Comparison of ENCODE assay signal across 8 cellular contexts in genomic region chr6:125789576-125790402, GRCh38. TPM values are rescaled to one million over a fixed set of nuclear protein-coding genes. Genes with fewer than 3 reads are reported as not detected.
DNase-seq lines count a peak whose midpoint lies in the region; ATAC-seq and TF ChIP-seq lines count a peak whose summit lies in the region.

No MANE protein-coding gene starts in this region.

- intact Hi-C loops in testis (cut with DNase I; ENCODE audit: low total_unique reads): loop anchor here (5.0 kb wide), 1 partner anchor 168 kb away; the partner anchor contains the start of gene HINT3

- H3K27me3 Mint-ChIP-seq in activated CD8-positive, alpha-beta memory T cell treated with anti-CD3 and anti-CD28 coated beads, Interleukin-2, amount 10 ng/mL, durations not matched to agents 7 days and 5 days: no peaks in the 10 kb centered on the region

- no peak for TF ChIP-seq POLR2A in testis (IDR thresholded peaks at IDR 0.05)

- CTCF ChIA-PET in activated CD8-positive, alpha-beta memory T cell treated with anti-CD3 and anti-CD28 coated beads, Interleukin-2, amount 10 ng/mL, durations not matched to agents 7 days and 5 days (lab: Charles Lee): interaction anchor here (0.8 to 8.8 kb wide), 33 partner anchors 9 to 489 kb away, joined by 3 to 135 read pairs (median 6); partner anchors contain the start of genes HDDC2, HINT3 and TRMT11

- H3K9me3 ChIP-seq in testis: no peaks in the 10 kb centered on the region

- peaks cover 18% of the 10 kb centered on the region for H3K4me1 ChIP-seq in testis

- H3K27me3 ChIP-seq in testis: no peaks in the 10 kb centered on the region

- H3K4me3 ChIP-seq in epithelial cell of esophagus (ENCODE audit: low read length) (peak overlapping the region; percentile 79), testis (peak overlapping the region; percentile 74 to 95)

- H3K27ac Mint-ChIP-seq in activated CD8-positive, alpha-beta memory T cell treated with anti-CD3 and anti-CD28 coated beads, Interleukin-2, amount 10 ng/mL, durations not matched to agents 7 days and 5 days: peak overlapping the region; percentile 99

- DNase-seq in AML-193 (lab: John Stamatoyannopoulos, UW) (peak; percentile 48 to 56), NCI-H510A treated with DMSO at 0.1 percent for 48 hours (lab: John Stamatoyannopoulos, UW) (peak; percentile 55), epithelial cell of esophagus (ENCODE audit: low read depth) (peak; percentile 20), mucosa of gallbladder (ENCODE audit: low spot score) (peak; percentile 43), testis (peak; percentile 70)
- peak; percentile 71 for DNase-seq in activated CD8-positive, alpha-beta memory T cell treated with anti-CD3 and anti-CD28 coated beads, Interleukin-2, amount 10 ng/mL, durations not matched to agents 7 days and 5 days

- H3K36me3 ChIP-seq in testis (ENCODE audit: low read depth, missing control alignments): no peaks in the 10 kb centered on the region

- H3K4me3 Mint-ChIP-seq in activated CD8-positive, alpha-beta memory T cell treated with anti-CD3 and anti-CD28 coated beads, Interleukin-2, amount 10 ng/mL, durations not matched to agents 7 days and 5 days: peak overlapping the region; percentile 85

- no peaks in the 10 kb centered on the region for H3K9me3 Mint-ChIP-seq in activated CD8-positive, alpha-beta memory T cell treated with anti-CD3 and anti-CD28 coated beads, Interleukin-2, amount 10 ng/mL, durations not matched to agents 7 days and 5 days (ENCODE audit: low read depth)

- H3K36me3 Mint-ChIP-seq in activated CD8-positive, alpha-beta memory T cell treated with anti-CD3 and anti-CD28 coated beads, Interleukin-2, amount 10 ng/mL, durations not matched to agents 7 days and 5 days: peaks cover 13% of the 10 kb centered on the region

- ATAC-seq in GM19023 (IDR thresholded peaks at IDR 0.05; ENCODE audit: unreplicated experiment) (peak; percentile 24), HG03354 (IDR thresholded peaks at IDR 0.05; ENCODE audit: poor library complexity, severe bottlenecking, unreplicated experiment) (peak; percentile 40)
- peak; percentile 34 for ATAC-seq in activated CD8-positive, alpha-beta memory T cell treated with anti-CD3 and anti-CD28 coated beads, Interleukin-2, amount 10 ng/mL, durations not matched to agents 7 days and 5 days

- peak overlapping the region; percentile 97 to 98 for H3K27ac ChIP-seq in testis

- peaks cover 51% of the 10 kb centered on the region for H3K4me1 Mint-ChIP-seq in activated CD8-positive, alpha-beta memory T cell treated with anti-CD3 and anti-CD28 coated beads, Interleukin-2, amount 10 ng/mL, durations not matched to agents 7 days and 5 days

- 8 to 11% methylated on average over 14 to 21 of the region's 21 CpGs for WGBS in testis, 2 donors

- TF ChIP-seq CTCF in epithelial cell of esophagus (IDR thresholded peaks at IDR 0.05; ENCODE audit: insufficient read depth, low read depth, low read length, missing control alignments) (no peak), testis (IDR thresholded peaks at IDR 0.05) (no peak)

RNA-seq across cellular contexts. Expression of gene NCOA7, which starts 1.0 kb away (rescaled TPM):
- 10 to 100 TPM; 45.3 to 46.9 TPM for total RNA-seq in activated CD8-positive, alpha-beta memory T cell treated with anti-CD3 and anti-CD28 coated beads, Interleukin-2, amount 10 ng/mL, durations not matched to agents 7 days and 5 days
- total RNA-seq in mucosa of gallbladder (41.9 TPM), testis (10 to 100 TPM; 18.9 to 26.7 TPM)
- 7.5 TPM for polyA plus RNA-seq in testis (ENCODE audit: insufficient read depth, low read depth, low replicate concordance)

RNA-seq across cellular contexts. Expression of gene HEY2, which starts 40.4 kb away (rescaled TPM):
- total RNA-seq in activated CD8-positive, alpha-beta memory T cell treated with anti-CD3 and anti-CD28 coated beads, Interleukin-2, amount 10 ng/mL, durations not matched to agents 7 days and 5 days: not detected
- 2.4 TPM for total RNA-seq in mucosa of gallbladder
- total RNA-seq in testis: 1 to 10 TPM; 7.3 to 8.7 TPM
- 12.3 TPM for polyA plus RNA-seq in testis (ENCODE audit: insufficient read depth, low read depth, low replicate concordance)

Comparison
In these comparisons a context has a peak if more than half of its experiments do, and no peak if none do; other contexts are left out.
1. Peak in every context shown above with its lines: DNase-seq, ATAC-seq, H3K4me3 ChIP-seq and H3K27ac ChIP-seq.
2. DNase-seq: peak in every context shown above with its lines; median percentile 71 in activated CD8-positive, alpha-beta memory T cell treated with anti-CD3 and anti-CD28 coated beads, Interleukin-2, amount 10 ng/mL, durations not matched to agents 7 days and 5 days; 70 in testis; 55 in NCI-H510A treated with DMSO at 0.1 percent for 48 hours; 52 in AML-193; 43 in mucosa of gallbladder; 20 in epithelial cell of esophagus.